In the genomic region with DNA sequence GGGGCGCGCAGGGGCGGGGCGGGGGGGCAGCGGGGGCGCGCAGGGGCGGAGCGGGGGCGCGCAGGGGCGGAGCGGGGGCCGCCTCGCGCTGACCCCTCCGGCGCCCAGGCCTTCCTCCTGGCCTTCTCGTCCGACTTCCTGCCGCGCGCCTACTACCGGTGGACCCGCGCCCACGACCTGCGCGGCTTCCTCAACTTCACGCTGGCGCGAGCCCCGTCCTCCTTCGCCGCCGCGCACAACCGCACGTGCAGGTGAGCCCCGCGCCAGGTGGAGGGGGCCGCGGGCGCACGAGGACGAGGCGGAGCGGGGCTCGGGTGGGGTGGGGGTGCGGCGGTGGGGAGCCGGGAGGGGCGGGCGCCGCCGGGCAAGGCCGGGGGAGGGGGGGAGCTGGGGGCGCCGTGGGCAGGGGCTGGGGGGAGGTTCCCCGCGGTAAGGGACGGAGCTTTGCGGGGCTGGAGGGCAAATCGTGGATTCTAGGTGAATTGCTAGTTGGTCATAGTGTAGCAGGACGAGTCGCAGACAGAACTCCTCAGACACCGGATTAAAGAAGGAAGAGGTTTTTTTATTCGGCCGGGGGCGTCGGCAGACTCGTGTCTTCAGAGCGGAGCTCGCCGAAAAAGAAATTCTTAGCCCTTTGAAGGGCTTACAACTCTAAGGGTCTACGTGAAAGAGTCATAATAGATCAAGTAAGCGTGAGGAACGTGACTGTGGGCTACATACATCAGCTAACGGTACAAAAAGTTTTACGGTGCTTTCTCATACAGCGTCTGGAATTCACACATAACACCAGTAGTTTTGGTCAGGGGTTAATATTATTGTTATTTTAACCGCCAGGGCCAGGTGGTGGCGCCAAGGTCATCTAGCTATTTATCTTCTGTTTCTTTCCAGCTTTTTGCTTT, we compare ENCODE assay signal across 8 cellular contexts.
DNase-seq lines count a peak whose midpoint lies in the region; ATAC-seq and TF ChIP-seq lines count a peak whose summit lies in the region.

No MANE protein-coding gene starts in this region.

- DNase-seq in KBM-7, result peak; percentile 36
- DNase-seq in UCSD-AML1 (lab: John Stamatoyannopoulos, UW; ENCODE audit: unreplicated experiment), result peak; percentile 47
- peak; percentile 13 for DNase-seq in choroid plexus epithelial cell (ENCODE audit: low read depth)
- DNase-seq in left kidney (ENCODE audit: low read depth, low spot score), result peak; percentile 80
- DNase-seq in stimulated activated naive CD4-positive, alpha-beta T cell (lab: John Stamatoyannopoulos, UW), result peak in 5 of 6 experiments; percentile 12 to 45 (median 35)

- no peak for ATAC-seq in GM21526 (IDR thresholded peaks at IDR 0.05; ENCODE audit: low FRiP score, unreplicated experiment)
- no peak for ATAC-seq in HG02870 (IDR thresholded peaks at IDR 0.05; ENCODE audit: unreplicated experiment)

- in situ Hi-C loops in KBM-7 (cut with MboI; ENCODE audit: low pct_unique_long_range_greater_than_20kb, low sequenced_read_pairs), result no loop called here

- H3K9ac ChIP-seq in ES-I3 (ENCODE audit: low read depth, low read length), result peak overlapping the region; percentile 65

- H3K9me3 ChIP-seq in ES-I3 (ENCODE audit: control insufficient read depth, insufficient read depth, low read length), result no peaks in the 10 kb centered on the region

- H3K36me3 ChIP-seq in ES-I3 (ENCODE audit: insufficient read depth, low read length), result no peaks in the 10 kb centered on the region

- TF ChIP-seq CTCF in choroid plexus epithelial cell (conservative IDR thresholded peaks at IDR 0.05; ENCODE audit: low read depth, low read length), result peak; percentile 27

- H3K4me3 ChIP-seq in choroid plexus epithelial cell (ENCODE audit: low read depth, low read length), result peak overlapping the region; percentile 59

- H3K4me1 ChIP-seq in ES-I3 (ENCODE audit: insufficient read depth, low read length), result peaks cover 7% of the 10 kb centered on the region; the same call in 1 of the 2 replicates

Comparison
In these comparisons a context has a peak if more than half of its experiments do, and no peak if none do; other contexts are left out.
1. DNase-seq: peak in every context shown above with its lines; median percentile 80 in left kidney; 47 in UCSD-AML1; 36 in KBM-7; 35 in stimulated activated naive CD4-positive, alpha-beta T cell; 13 in choroid plexus epithelial cell.